19 cellular contexts compared by ENCODE assay signal in genomic region chr18:74155276-74155675, GRCh38. TPM values are rescaled to one million over a fixed set of nuclear protein-coding genes. Genes with fewer than 3 reads are reported as not detected.
DNase-seq lines count a peak whose midpoint lies in the region; ATAC-seq and TF ChIP-seq lines count a peak whose summit lies in the region.
"Had no signal": no experiment of that assay in that cellular context is flagged by ENCODE, and none has a peak within 500 bp of the region (broad histone marks: within the 10 kb centered on the region; RNA-seq: fewer than 3 reads in every experiment).

No MANE protein-coding gene starts in this region.

- no peak for ATAC-seq in activated naive CD8-positive, alpha-beta T cell treated with anti-CD3 and anti-CD28 coated beads, Interleukin-2, amount 50 U/mL, for 24 hours
- ATAC-seq in aorta (ENCODE audit: low FRiP score) = no peak
- ATAC-seq: K562 had no signal

- H3K36me3 ChIP-seq in aorta (ENCODE audit: control insufficient read depth in 1 of 2, insufficient read depth in 2 of 2, low read length in 1 of 2) = peaks cover 3 to 6% of the 10 kb centered on the region in 2 donors

- H3K27ac Mint-ChIP-seq in activated naive CD8-positive, alpha-beta T cell treated with anti-CD3 and anti-CD28 coated beads for 36 hours = peak overlapping the region; percentile 17
- no peak overlapping the region for H3K27ac Mint-ChIP-seq in activated naive CD8-positive, alpha-beta T cell treated with anti-CD3 and anti-CD28 coated beads, Interleukin-2, amount 50 U/mL, for 24 hours
- peak overlapping the region; percentile 81 for H3K27ac Mint-ChIP-seq in nephron progenitor cell
- H3K27ac Mint-ChIP-seq: B cell had no signal

- H3K27me3 ChIP-seq in aorta (ENCODE audit: control insufficient read depth in 1 of 2, insufficient read depth in 2 of 2, low read length in 1 of 2) = no peaks in the 10 kb centered on the region
- H3K27me3 ChIP-seq: SJCRH30 had no signal

- no peak overlapping the region for H3K27ac ChIP-seq in aorta (ENCODE audit: low read depth in 1 of 2, low read length in 2 of 2)
- H3K27ac ChIP-seq: GM23248, PC-9, SJCRH30 had no signal

- no peak for DNase-seq in activated naive CD8-positive, alpha-beta T cell treated with anti-CD3 and anti-CD28 coated beads for 36 hours
- no peak for DNase-seq in activated naive CD8-positive, alpha-beta T cell treated with anti-CD3 and anti-CD28 coated beads, Interleukin-2, amount 50 U/mL, for 24 hours
- DNase-seq in MV-4-11 (lab: John Stamatoyannopoulos, UW) (peak; percentile 51), choroid plexus epithelial cell (ENCODE audit: low read depth) (peak; percentile 6), nephron progenitor cell (no peak), aorta (no peak), kidney tubule cell (ENCODE audit: low spot score) (no peak), occipital lobe (lab: John Stamatoyannopoulos, UW) (no peak)
- DNase-seq: Caco-2, DMS153, GM23248, NCI-H1694 treated with DMSO at 0.1 percent for 48 hours, NCI-H345, NCI-H524 treated with DMSO at 0.1 percent for 48 hours, PC-9, SJCRH30 had no signal

- no peak overlapping the region for H3K4me3 Mint-ChIP-seq in activated naive CD8-positive, alpha-beta T cell treated with anti-CD3 and anti-CD28 coated beads for 36 hours
- no peak overlapping the region for H3K4me3 Mint-ChIP-seq in activated naive CD8-positive, alpha-beta T cell treated with anti-CD3 and anti-CD28 coated beads, Interleukin-2, amount 50 U/mL, for 24 hours
- H3K4me3 Mint-ChIP-seq in nephron progenitor cell = no peak overlapping the region
- H3K4me3 Mint-ChIP-seq: B cell had no signal

- H3K4me3 ChIP-seq in choroid plexus epithelial cell (ENCODE audit: low read depth, low read length) (no peak overlapping the region), aorta (ENCODE audit: low read length in 2 of 2) (no peak overlapping the region)
- H3K4me3 ChIP-seq: GM23248, HAP-1, K562, PC-9, SJCRH30 had no signal

- peaks cover 35% of the 10 kb centered on the region for H3K4me1 Mint-ChIP-seq in activated naive CD8-positive, alpha-beta T cell treated with anti-CD3 and anti-CD28 coated beads for 36 hours
- peaks cover 31% of the 10 kb centered on the region for H3K4me1 Mint-ChIP-seq in activated naive CD8-positive, alpha-beta T cell treated with anti-CD3 and anti-CD28 coated beads, Interleukin-2, amount 50 U/mL, for 24 hours
- peaks cover 36% of the 10 kb centered on the region for H3K4me1 Mint-ChIP-seq in nephron progenitor cell

- 83 to 88% methylated on average over 4 of the region's 4 CpGs for WGBS in aorta, 2 donors

- H3K27me3 Mint-ChIP-seq in activated naive CD8-positive, alpha-beta T cell treated with anti-CD3 and anti-CD28 coated beads for 36 hours = no peaks in the 10 kb centered on the region
- no peaks in the 10 kb centered on the region for H3K27me3 Mint-ChIP-seq in activated naive CD8-positive, alpha-beta T cell treated with anti-CD3 and anti-CD28 coated beads, Interleukin-2, amount 50 U/mL, for 24 hours
- peaks cover 3% of the 10 kb centered on the region for H3K27me3 Mint-ChIP-seq in nephron progenitor cell (ENCODE audit: low read depth, poor library complexity)
- H3K27me3 Mint-ChIP-seq: B cell had no signal

- H3K9me3 ChIP-seq in aorta (ENCODE audit: control insufficient read depth, low read length) = no peaks in the 10 kb centered on the region
- H3K9me3 ChIP-seq: Caco-2, HAP-1, SJCRH30 had no signal

- intact Hi-C loops in aorta (cut with DNase I) = no loop called here

- H3K9me3 Mint-ChIP-seq in activated naive CD8-positive, alpha-beta T cell treated with anti-CD3 and anti-CD28 coated beads for 36 hours = no peaks in the 10 kb centered on the region
- H3K9me3 Mint-ChIP-seq in activated naive CD8-positive, alpha-beta T cell treated with anti-CD3 and anti-CD28 coated beads, Interleukin-2, amount 50 U/mL, for 24 hours = no peaks in the 10 kb centered on the region
- no peaks in the 10 kb centered on the region for H3K9me3 Mint-ChIP-seq in nephron progenitor cell

- TF ChIP-seq CTCF in choroid plexus epithelial cell (conservative IDR thresholded peaks at IDR 0.05; ENCODE audit: low read depth, low read length) = no peak
- no peak for TF ChIP-seq CTCF in nephron progenitor cell (IDR thresholded peaks at IDR 0.05)

- no peaks in the 10 kb centered on the region for H3K4me1 ChIP-seq in aorta (ENCODE audit: control insufficient read depth in 1 of 2, insufficient read depth in 2 of 2, low read length in 2 of 2)
- H3K4me1 ChIP-seq: Caco-2, SJCRH30 had no signal

- peaks cover 41% of the 10 kb centered on the region for H3K36me3 Mint-ChIP-seq in activated naive CD8-positive, alpha-beta T cell treated with anti-CD3 and anti-CD28 coated beads for 36 hours
- peaks cover 54% of the 10 kb centered on the region for H3K36me3 Mint-ChIP-seq in activated naive CD8-positive, alpha-beta T cell treated with anti-CD3 and anti-CD28 coated beads, Interleukin-2, amount 50 U/mL, for 24 hours (ENCODE audit: low read depth)
- peaks cover 47% of the 10 kb centered on the region for H3K36me3 Mint-ChIP-seq in nephron progenitor cell (ENCODE audit: low read depth)

RNA-seq across cellular contexts. Expression of gene TIMM21, which starts 7.0 kb away (rescaled TPM):
- 10 to 100 TPM; 78.1 to 79.0 TPM for total RNA-seq in activated naive CD8-positive, alpha-beta T cell treated with anti-CD3 and anti-CD28 coated beads for 36 hours
- total RNA-seq in aorta = 10 to 100 TPM; 18.6 to 20.5 TPM
- polyA plus RNA-seq in aorta = 10 to 100 TPM; 12.8 to 56.8 TPM
- 36.0 TPM for total RNA-seq in occipital lobe

RNA-seq across cellular contexts. Expression of gene FBXO15, which starts 7.6 kb away (rescaled TPM):
- total RNA-seq in activated naive CD8-positive, alpha-beta T cell treated with anti-CD3 and anti-CD28 coated beads for 36 hours = 1 to 10 TPM; 3.0 to 3.8 TPM
- total RNA-seq in aorta = under 1 TPM; 0.51 to 0.52 TPM
- 1 to 10 TPM in 1 of 2 donors, not detected in 1; 3.5 TPM for polyA plus RNA-seq in aorta
- 3.1 TPM for total RNA-seq in occipital lobe

Comparison
In these comparisons a context has a peak if more than half of its experiments do, and no peak if none do; other contexts are left out.
1. DNase-seq: peak in MV-4-11 (single experiment) and choroid plexus epithelial cell (single experiment); none in activated naive CD8-positive, alpha-beta T cell treated with anti-CD3 and anti-CD28 coated beads for 36 hours (single experiment), activated naive CD8-positive, alpha-beta T cell treated with anti-CD3 and anti-CD28 coated beads, Interleukin-2, amount 50 U/mL, for 24 hours (single experiment), nephron progenitor cell (single experiment), aorta (0 of 2), kidney tubule cell (single experiment) and occipital lobe (single experiment).